8 cellular contexts compared by ENCODE assay signal in genomic region chr9:105656131-105656921, GRCh38. TPM values are rescaled to one million over a fixed set of nuclear protein-coding genes. Genes with fewer than 3 reads are reported as not detected.
DNase-seq lines count a peak whose midpoint lies in the region; ATAC-seq and TF ChIP-seq lines count a peak whose summit lies in the region.

No MANE protein-coding gene starts in this region.

- H3K4me3 Mint-ChIP-seq in activated CD4-positive, alpha-beta T cell treated with anti-CD3 and anti-CD28 coated beads for 36 hours, result peak overlapping the region; percentile 52

- intact Hi-C loops in activated CD4-positive, alpha-beta T cell treated with anti-CD3 and anti-CD28 coated beads for 36 hours (cut with DNase I, micrococcal nuclease), result loop anchor here in 1 of 2 experiments (2.0 to 10.0 kb wide), 3 partner anchors 36 to 228 kb away; no protein-coding TSS in a partner anchor
- intact Hi-C loops in testis (cut with DNase I; ENCODE audit: low total_unique reads), result no loop called here

- no peak overlapping the region for H3K27ac Mint-ChIP-seq in activated CD4-positive, alpha-beta T cell treated with anti-CD3 and anti-CD28 coated beads for 36 hours

- TF ChIP-seq CTCF in cardiac fibroblast (IDR thresholded peaks at IDR 0.05; ENCODE audit: low read depth, low read length), result no peak
- no peak for TF ChIP-seq CTCF in testis (IDR thresholded peaks at IDR 0.05)

- no peaks in the 10 kb centered on the region for H3K36me3 ChIP-seq in testis (ENCODE audit: low read depth, missing control alignments)

- H3K4me3 ChIP-seq in cardiac fibroblast (replicated peaks in 1 of 2; ENCODE audit: low read depth in 2 of 2, low read length in 2 of 2) (peak overlapping the region; percentile 50 to 53), testis (peak overlapping the region; percentile 53 to 60)

- no peak overlapping the region for H3K27ac ChIP-seq in testis

- peaks cover 28% of the 10 kb centered on the region for H3K27me3 Mint-ChIP-seq in activated CD4-positive, alpha-beta T cell treated with anti-CD3 and anti-CD28 coated beads for 36 hours

- H3K4me1 ChIP-seq in testis, result peaks cover 4% of the 10 kb centered on the region

- no peaks in the 10 kb centered on the region for H3K9me3 ChIP-seq in testis

- H3K4me1 Mint-ChIP-seq in activated CD4-positive, alpha-beta T cell treated with anti-CD3 and anti-CD28 coated beads for 36 hours, result peaks cover 6% of the 10 kb centered on the region

- H3K9me3 Mint-ChIP-seq in activated CD4-positive, alpha-beta T cell treated with anti-CD3 and anti-CD28 coated beads for 36 hours (ENCODE audit: low read depth), result no peaks in the 10 kb centered on the region

- no peaks in the 10 kb centered on the region for H3K27me3 ChIP-seq in testis

- 1 to 2% methylated on average over 31 to 55 of the region's 75 CpGs for WGBS in testis, 2 donors

- no peak for TF ChIP-seq POLR2A in testis (IDR thresholded peaks at IDR 0.05)

- peak; percentile 44 for DNase-seq in activated CD4-positive, alpha-beta T cell treated with anti-CD3 and anti-CD28 coated beads for 36 hours
- DNase-seq in activated CD4-positive, alpha-beta T cell treated with anti-CD3 and anti-CD28 coated beads, Interleukin-2, amount 50 U/mL, for 1 hour, result no peak
- DNase-seq in NCI-H748 treated with DMSO at 0.1 percent for 48 hours (lab: John Stamatoyannopoulos, UW) (peak; percentile 19), cardiac fibroblast (ENCODE audit: low read depth in 2 of 2) (no peak), left lobe of liver (ENCODE audit: low spot score) (no peak), testis (peak; percentile 32)
- DNase-seq in activated effector memory CD4-positive, alpha-beta T cell treated with anti-CD3 and anti-CD28 coated beads, Interleukin-2, amount 50 U/mL, for 16 hours, result no peak

- ATAC-seq in activated CD4-positive, alpha-beta T cell treated with anti-CD3 and anti-CD28 coated beads for 36 hours, result peak; percentile 70
- ATAC-seq in HG02642 (IDR thresholded peaks at IDR 0.05; ENCODE audit: poor library complexity, unreplicated experiment) (peak; percentile 76), left lobe of liver (peak; percentile 95)

- POLR2A ChIA-PET in activated CD4-positive, alpha-beta T cell treated with anti-CD3 and anti-CD28 coated beads for 36 hours (lab: Charles Lee), result interaction anchor here (1.1 kb wide), 1 partner anchor 35 kb away, joined by 3 read pairs; no protein-coding TSS in a partner anchor

- CTCF ChIA-PET in activated CD4-positive, alpha-beta T cell treated with anti-CD3 and anti-CD28 coated beads for 36 hours (lab: Charles Lee), result interaction anchor here (0.9 to 1.4 kb wide), 3 partner anchors 31 to 62 kb away, joined by 3 to 4 read pairs (median 4); no protein-coding TSS in a partner anchor

- H3K36me3 Mint-ChIP-seq in activated CD4-positive, alpha-beta T cell treated with anti-CD3 and anti-CD28 coated beads for 36 hours (ENCODE audit: low read depth), result no peaks in the 10 kb centered on the region

RNA-seq across cellular contexts. Expression of gene TAL2, which starts 5.9 kb away (rescaled TPM):
- not detected for total RNA-seq in activated CD4-positive, alpha-beta T cell treated with anti-CD3 and anti-CD28 coated beads for 36 hours
- total RNA-seq in left lobe of liver (not detected), testis (not detected)
- polyA plus RNA-seq in testis (ENCODE audit: insufficient read depth, low read depth, low replicate concordance), result 0.78 TPM

RNA-seq across cellular contexts. Expression of gene TMEM38B, which starts 38.0 kb away (rescaled TPM):
- total RNA-seq in activated CD4-positive, alpha-beta T cell treated with anti-CD3 and anti-CD28 coated beads for 36 hours, result 10 to 100 TPM; 14.5 to 24.8 TPM
- total RNA-seq in left lobe of liver (12.9 TPM), testis (10 to 100 TPM; 22.4 to 29.9 TPM)
- 55.0 TPM for polyA plus RNA-seq in testis (ENCODE audit: insufficient read depth, low read depth, low replicate concordance)

Comparison
In these comparisons a context has a peak if more than half of its experiments do, and no peak if none do; other contexts are left out.
1. DNase-seq: peak in activated CD4-positive, alpha-beta T cell treated with anti-CD3 and anti-CD28 coated beads for 36 hours (single experiment), NCI-H748 treated with DMSO at 0.1 percent for 48 hours (single experiment) and testis (single experiment); none in activated CD4-positive, alpha-beta T cell treated with anti-CD3 and anti-CD28 coated beads, Interleukin-2, amount 50 U/mL, for 1 hour (single experiment), cardiac fibroblast (0 of 2), left lobe of liver (single experiment) and activated effector memory CD4-positive, alpha-beta T cell treated with anti-CD3 and anti-CD28 coated beads, Interleukin-2, amount 50 U/mL, for 16 hours (single experiment).
2. Peak in every context shown above with its lines, with median percentiles within 50 percentile points of each other: ATAC-seq.